14 cellular contexts compared by ENCODE assay signal in the genomic region with DNA sequence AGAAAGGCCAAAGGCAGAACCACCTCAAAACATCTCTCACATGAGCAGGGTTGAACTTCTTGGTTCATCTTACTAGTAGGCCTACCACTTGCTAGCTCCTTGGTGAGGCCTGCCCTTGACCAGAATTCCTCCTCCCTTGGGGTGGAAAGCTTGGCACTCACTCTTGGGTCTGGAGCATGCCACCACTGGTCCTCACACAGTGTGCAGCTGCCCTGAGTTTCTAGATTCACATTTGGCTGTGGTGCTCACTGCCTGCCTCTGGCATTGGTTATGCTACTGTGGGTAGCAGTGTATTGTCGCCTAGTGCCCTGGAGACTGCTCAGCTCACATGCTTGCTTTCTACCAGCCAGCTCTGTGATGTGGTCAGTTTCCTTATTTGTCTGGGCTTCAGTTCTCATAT. TPM values are rescaled to one million over a fixed set of nuclear protein-coding genes. Genes with fewer than 3 reads are reported as not detected.
A peak's percentile ranks its signal among the peaks of the same experiment; 100 is the strongest.
DNase-seq lines count a peak whose midpoint lies in the region; ATAC-seq and TF ChIP-seq lines count a peak whose summit lies in the region.
"Had no signal": no experiment of that assay in that cellular context is flagged by ENCODE, and none has a peak within 500 bp of the region (broad histone marks: within the 10 kb centered on the region; RNA-seq: fewer than 3 reads in every experiment).

No MANE protein-coding gene starts in this region.

- H3K4me3 ChIP-seq in BLaER1 treated with 17β-estradiol and CSF1 and Interleukin-3, amounts not matched to agents 10 nM and 100 nM = no peak overlapping the region
- H3K4me3 ChIP-seq in Peyer's patch = peak overlapping the region in 3 of 4 donors; percentile 4 to 36 (median 35)
- peak overlapping the region; percentile 59 for H3K4me3 ChIP-seq in effector memory CD4-positive, alpha-beta T cell (ENCODE audit: insufficient read depth, low read depth, low read length, poor library complexity, severe bottlenecking)

- H3K36me3 ChIP-seq in BLaER1 treated with 17β-estradiol and CSF1 and Interleukin-3, amounts not matched to agents 10 nM and 100 nM = peaks cover 5 to 60% (median 33%) of the 10 kb centered on the region in 11 experiments; a peak in 21 of 22 replicates
- peaks cover 0 to 21% (median 0%) of the 10 kb centered on the region in 3 donors for H3K36me3 ChIP-seq in Peyer's patch
- H3K36me3 ChIP-seq in effector memory CD4-positive, alpha-beta T cell (ENCODE audit: control insufficient read depth, insufficient read depth, low read length) = no peaks in the 10 kb centered on the region

- intact Hi-C loops in natural killer cell (cut with micrococcal nuclease) = loop anchor here (10.0 kb wide), 1 partner anchor 556 kb away; no protein-coding TSS in a partner anchor

- H3K27ac Mint-ChIP-seq in natural killer cell = peak overlapping the region; percentile 87 to 90
- H3K27ac Mint-ChIP-seq: nephron had no signal

- H3K36me3 Mint-ChIP-seq in natural killer cell = peaks cover 2% of the 10 kb centered on the region

- no peaks in the 10 kb centered on the region for H3K27me3 ChIP-seq in BLaER1 treated with 17β-estradiol and CSF1 and Interleukin-3, amounts not matched to agents 10 nM and 100 nM
- no peaks in the 10 kb centered on the region for H3K27me3 ChIP-seq in Peyer's patch
- no peaks in the 10 kb centered on the region for H3K27me3 ChIP-seq in effector memory CD4-positive, alpha-beta T cell (replicated peaks; ENCODE audit: control insufficient read depth, insufficient read depth, low read length, poor library complexity, severe bottlenecking)

- peak overlapping the region; percentile 1 to 82 (median 66); a peak in 18 of 22 replicates for H3K4me2 ChIP-seq in BLaER1 treated with 17β-estradiol and CSF1 and Interleukin-3, amounts not matched to agents 10 nM and 100 nM

- ATAC-seq in natural killer cell (no peak), GM21529 (IDR thresholded peaks at IDR 0.05; ENCODE audit: unreplicated experiment) (no peak)

- no peaks in the 10 kb centered on the region for H3K9me3 Mint-ChIP-seq in natural killer cell

- H3K4me1 Mint-ChIP-seq in natural killer cell = peaks cover 75 to 82% of the 10 kb centered on the region in 2 donors

- H3K9ac ChIP-seq in BLaER1 treated with 17β-estradiol and CSF1 and Interleukin-3, amounts not matched to agents 10 nM and 100 nM = peak overlapping the region in 2 of 11 experiments; percentile 11 to 27; a peak in 2 of 22 replicates

- no peaks in the 10 kb centered on the region for H3K27me3 Mint-ChIP-seq in natural killer cell (ENCODE audit: low read depth in 2 of 2)

- no peak for TF ChIP-seq CTCF in Peyer's patch (IDR thresholded peaks at IDR 0.05)
- TF ChIP-seq CTCF in natural killer cell (IDR thresholded peaks at IDR 0.05) = no peak

- peaks cover 5 to 21% (median 15%) of the 10 kb centered on the region in 11 experiments for H3K9me3 ChIP-seq in BLaER1 treated with 17β-estradiol and CSF1 and Interleukin-3, amounts not matched to agents 10 nM and 100 nM (replicated peaks in 1 of 11)
- no peaks in the 10 kb centered on the region for H3K9me3 ChIP-seq in Peyer's patch
- no peaks in the 10 kb centered on the region for H3K9me3 ChIP-seq in effector memory CD4-positive, alpha-beta T cell (ENCODE audit: control insufficient read depth, low read length)

- no peak for TF ChIP-seq POLR2A in Peyer's patch (IDR thresholded peaks at IDR 0.05)

- H4K20me1 ChIP-seq in BLaER1 treated with 17β-estradiol and CSF1 and Interleukin-3, amounts not matched to agents 10 nM and 100 nM = peaks cover 0 to 14% (median 0%) of the 10 kb centered on the region in 11 experiments; a peak in 5 of 22 replicates

- H3K27ac ChIP-seq in BLaER1 treated with 17β-estradiol and CSF1 and Interleukin-3, amounts not matched to agents 10 nM and 100 nM = peak overlapping the region in 8 of 11 experiments; percentile 9 to 60 (median 56); a peak in 13 of 22 replicates
- H3K27ac ChIP-seq in Peyer's patch = peak overlapping the region in 3 of 4 donors; percentile 51 to 78 (median 77)
- H3K27ac ChIP-seq in effector memory CD4-positive, alpha-beta T cell (ENCODE audit: insufficient read depth, low read length, poor library complexity, severe bottlenecking) = peak overlapping the region; percentile 81

- H3K4me3 Mint-ChIP-seq in natural killer cell = peak overlapping the region; percentile 86
- H3K4me3 Mint-ChIP-seq: nephron had no signal

- H3K4me1 ChIP-seq in BLaER1 treated with 17β-estradiol and CSF1 and Interleukin-3, amounts not matched to agents 10 nM and 100 nM = peaks cover 35 to 66% (median 54%) of the 10 kb centered on the region in 10 experiments
- H3K4me1 ChIP-seq in Peyer's patch = no peaks in the 10 kb centered on the region
- H3K4me1 ChIP-seq in effector memory CD4-positive, alpha-beta T cell (ENCODE audit: control insufficient read depth, insufficient read depth, low read length, poor library complexity, severe bottlenecking) = peaks cover 40% of the 10 kb centered on the region

- DNase-seq in Peyer's patch (no peak), natural killer cell (no peak), NCI-H1092 (lab: John Stamatoyannopoulos, UW) (no peak), DMS153 (lab: John Stamatoyannopoulos, UW) (no peak), NCI-H2081 treated with DMSO at 0.1 percent for 48 hours (lab: John Stamatoyannopoulos, UW) (no peak)
- no peak for DNase-seq in effector memory CD4-positive, alpha-beta T cell
- DNase-seq: activated effector memory CD4-positive, alpha-beta T cell treated with Interleukin-2 at 50 U/mL for 16 hours; AML-193; NCI-H1417 treated with DMSO at 0.1 percent for 48 hours; NCI-H524 treated with DMSO at 0.1 percent for 48 hours; SHP77 had no signal

RNA-seq across cellular contexts. Expression of gene OXNAD1, which starts 23.7 kb away (rescaled TPM):
- 10 to 100 TPM; 44.5 to 45.8 (median 45.2) TPM for total RNA-seq in Peyer's patch
- total RNA-seq in natural killer cell = 10 to 100 TPM; 16.7 to 26.1 (median 22.3) TPM

RNA-seq across cellular contexts. Expression of gene DPH3, which starts 23.9 kb away (rescaled TPM):
- total RNA-seq in Peyer's patch (10 to 100 TPM; 17.8 to 33.8 (median 24.3) TPM), natural killer cell (10 to 100 TPM; 20.4 to 27.3 (median 22.8) TPM)

Comparison
In these comparisons a context has a peak if more than half of its experiments do, and no peak if none do; other contexts are left out.
1. H3K4me3 ChIP-seq: peak in Peyer's patch (3 of 4) and effector memory CD4-positive, alpha-beta T cell (single experiment); none in BLaER1 treated with 17β-estradiol and CSF1 and Interleukin-3, amounts not matched to agents 10 nM and 100 nM (0 of 10).
2. Peak in every context shown above with its lines, with median percentiles within 50 percentile points of each other: H3K27ac ChIP-seq.